Comparison of ENCODE assay signal across 26 cellular contexts in genomic region chr15:101398247-101398646, GRCh38.
"Had no signal": no experiment of that assay in that cellular context is flagged by ENCODE, and none has a peak within 500 bp of the region (broad histone marks: within the 10 kb centered on the region; RNA-seq: fewer than 3 reads in every experiment).

No MANE protein-coding gene starts in this region.

- H3K36me3 ChIP-seq: gastroesophageal sphincter, lower lobe of right lung, sigmoid colon had no signal

- H3K27ac ChIP-seq: coronary artery, epithelial cell of prostate, gastroesophageal sphincter, lower lobe of right lung, sigmoid colon, testis had no signal

- H3K9me3 Mint-ChIP-seq: activated T-cell treated with anti-CD3 and anti-CD28 coated beads, Interleukin-2, amount 50 U/mL, for 4 hours; activated T-helper 2 cell treated with anti-CD3 and anti-CD28 coated beads, Interferon-gamma antibody, Interleukin-2, Interleukin-4, amounts not matched to agents 10 μg/mL and 5 μg/mL and 100 μg/mL, durations not matched to agents 14 hours and 24 hours and 36 hours had no signal

- ATAC-seq: activated T-cell treated with anti-CD3 and anti-CD28 coated beads, Interleukin-2, amount 50 U/mL, for 4 hours; gastroesophageal sphincter; left colon; mucosa of descending colon; WTC11 had no signal

- H3K4me3 ChIP-seq: coronary artery, gastroesophageal sphincter, lower lobe of right lung, mucosa of descending colon, sigmoid colon, smooth muscle cell, testis had no signal

- H3K9me3 ChIP-seq: gastroesophageal sphincter, lower lobe of right lung, mucosa of descending colon, sigmoid colon, testis had no signal

- H3K4me3 Mint-ChIP-seq: activated naive CD8-positive, alpha-beta T cell; activated T-cell treated with anti-CD3 and anti-CD28 coated beads, Interleukin-2, amount 50 U/mL, for 4 hours; stimulated activated memory B cell treated with anti-CD40 and anti-IgM and Interleukin-4, amounts not matched to agents 10 μg/mL and 1 μg/mL and 100 μg/mL, for 72 hours; WTC11 had no signal

- H3K4me2 ChIP-seq: smooth muscle cell had no signal

- FAIRE-seq: keratinocyte had no signal

- H3K4me1 ChIP-seq: gastroesophageal sphincter, lower lobe of right lung, sigmoid colon, testis had no signal

- H3K27me3 ChIP-seq: sigmoid colon, testis had no signal

- DNase-seq: activated CD8-positive, alpha-beta memory T cell treated with anti-CD3 and anti-CD28 coated beads, Interleukin-2, amount 50 U/mL, for 4 hours; activated naive CD4-positive, alpha-beta T cell; activated T-cell treated with anti-CD3 and anti-CD28 coated beads, Interleukin-2, amount 50 U/mL, for 4 hours; amygdala; cerebellar nuclear complex; hypothalamus; left colon; lower lobe of right lung; mesendoderm; mucosa of descending colon; nucleus accumbens; retina; sigmoid colon; stimulated activated CD4-positive, alpha-beta T cell treated with anti-CD3 and anti-CD28 coated beads, Interleukin-15, amount 100 ng/mL, for 24 hours; T-helper 1 cell; testis; trophoblast cell had no signal

- H3K36me3 Mint-ChIP-seq: activated naive CD8-positive, alpha-beta T cell; stimulated activated memory B cell treated with anti-CD40 and anti-IgM and Interleukin-4, amounts not matched to agents 10 μg/mL and 1 μg/mL and 100 μg/mL, for 72 hours had no signal

- H3K27ac Mint-ChIP-seq: activated naive CD8-positive, alpha-beta T cell; activated T-helper 2 cell treated with anti-CD3 and anti-CD28 coated beads, Interferon-gamma antibody, Interleukin-2, Interleukin-4, amounts not matched to agents 10 μg/mL and 5 μg/mL and 100 μg/mL, durations not matched to agents 14 hours and 24 hours and 36 hours; stimulated activated memory B cell treated with anti-CD40 and anti-IgM and Interleukin-4, amounts not matched to agents 10 μg/mL and 1 μg/mL and 100 μg/mL, for 72 hours; WTC11 had no signal
